Comparison of ENCODE assay signal across 11 cellular contexts in the genomic region with DNA sequence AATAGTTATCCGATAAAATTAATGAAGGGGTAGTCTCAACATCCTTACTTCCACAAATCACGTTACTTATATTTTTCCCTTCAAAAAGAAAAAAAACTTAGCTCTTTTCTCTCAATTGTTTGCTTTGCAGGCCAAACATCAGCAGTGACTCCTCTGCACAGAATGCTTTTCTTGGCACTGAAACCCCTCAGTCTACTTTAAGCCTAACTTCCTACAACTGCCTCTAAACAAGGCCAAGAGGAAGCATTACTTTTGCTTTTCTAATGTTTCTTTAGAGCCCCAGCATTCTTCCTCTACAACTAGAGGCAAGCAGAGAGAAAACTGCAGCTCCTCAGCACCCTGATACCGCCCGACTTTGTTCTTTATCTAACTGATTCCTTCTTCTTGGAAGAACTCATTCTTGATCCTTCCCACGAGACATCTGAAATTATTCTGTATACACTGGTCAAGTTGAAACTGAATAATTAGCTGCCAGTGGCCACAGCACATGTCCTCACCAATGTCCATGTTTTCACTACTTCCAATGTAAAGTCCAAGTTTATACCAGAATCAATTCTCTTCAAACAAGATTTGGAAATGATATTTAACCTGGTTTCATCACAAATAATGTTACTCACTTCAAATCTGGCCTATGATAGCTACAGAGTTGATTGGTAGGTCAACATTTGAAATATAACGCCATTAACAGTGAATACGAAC. TPM values are rescaled to one million over a fixed set of nuclear protein-coding genes. Genes with fewer than 3 reads are reported as not detected.
A peak's percentile ranks its signal among the peaks of the same experiment; 100 is the strongest.
DNase-seq lines count a peak whose midpoint lies in the region; ATAC-seq and TF ChIP-seq lines count a peak whose summit lies in the region.
"Had no signal": no experiment of that assay in that cellular context is flagged by ENCODE, and none has a peak within 500 bp of the region (broad histone marks: within the 10 kb centered on the region; RNA-seq: fewer than 3 reads in every experiment).

No MANE protein-coding gene starts in this region.

- H3K36me3 ChIP-seq in prostate gland, result no peaks in the 10 kb centered on the region

- ATAC-seq in SK-N-SH treated with all-trans-retinoic acid at 6 μM for 48 hours, result peak; percentile 90
- no peak for ATAC-seq in HG03039 (IDR thresholded peaks at IDR 0.05; ENCODE audit: unreplicated experiment)
- no peak for ATAC-seq in HG03571 (IDR thresholded peaks at IDR 0.05; ENCODE audit: unreplicated experiment)
- no peak for ATAC-seq in GM18511 (IDR thresholded peaks at IDR 0.05; ENCODE audit: unreplicated experiment)

- H3K27me3 ChIP-seq in prostate gland (replicated peaks; ENCODE audit: insufficient read depth), result no peaks in the 10 kb centered on the region

- H3K27ac ChIP-seq in prostate gland, result peak overlapping the region; percentile 78 to 86

- no peak for TF ChIP-seq POLR2A in prostate gland (IDR thresholded peaks at IDR 0.05)

- in situ Hi-C loops in Caki2 (cut with HindIII; ENCODE audit: low pct_unique_long_range_greater_than_20kb, low sequenced_read_pairs), result no loop called here

- peaks cover 15% of the 10 kb centered on the region for H3K4me1 ChIP-seq in prostate gland (replicated peaks)

- TF ChIP-seq CTCF in fibroblast of villous mesenchyme (IDR thresholded peaks at IDR 0.05; ENCODE audit: insufficient read depth, low read depth, low read length), result no peak
- no peak for TF ChIP-seq CTCF in prostate gland (IDR thresholded peaks at IDR 0.05)

- intact Hi-C loops in prostate gland (cut with DNase I), result no loop called here

- DNase-seq in Caki2 (ENCODE audit: low read depth) (peak; percentile 85), fibroblast of villous mesenchyme (ENCODE audit: low read depth) (peak; percentile 23), prostate gland (ENCODE audit: low spot score) (peak; percentile 56), T1000 (lab: John Stamatoyannopoulos, UW) (no peak)
- DNase-seq: activated CD4-positive, alpha-beta memory T cell treated with anti-CD3 and anti-CD28 coated beads, Interleukin-2, amount 10 ng/mL, durations not matched to agents 7 days and 5 days; DND-41; stimulated activated CD4-positive, alpha-beta T cell treated with anti-CD3 and anti-CD28 coated beads, Interleukin-12 subunit alpha, Interleukin-12 subunit beta, amount 100 ng/mL, for 4 hours had no signal

- H3K4me3 ChIP-seq in fibroblast of villous mesenchyme (ENCODE audit: low read depth, low read length) (no peak overlapping the region), prostate gland (peak overlapping the region in 1 of 2 donors; percentile 8)

- 18% methylated on average over 7 of the region's 7 CpGs for WGBS in prostate gland

- no peaks in the 10 kb centered on the region for H3K9me3 ChIP-seq in prostate gland

TF ChIP-seq in SK-N-SH treated with all-trans-retinoic acid at 6 μM for 48 hours, 23 proteins besides CTCF, POLR2A, EP300 and RAD21:
- TF ChIP-seq RARB (CRISPR knock-in tag; IDR thresholded peaks at IDR 0.05) (no peak), CSDC2 (CRISPR knock-in tag; IDR thresholded peaks at IDR 0.05) (no peak), BACH2 (CRISPR knock-in tag; IDR thresholded peaks at IDR 0.05; ENCODE audit: borderline replicate concordance) (no peak), ISL1 (CRISPR knock-in tag; IDR thresholded peaks at IDR 0.05) (0 out of 2 replicates have a peak, but pooled peaks have one; percentile 15)

RNA-seq across cellular contexts. Expression of a gene that starts 55.3 kb away (rescaled TPM):
- total RNA-seq in Caki2 (2014; rRNA removed; shearing (Covaris generic); ENCODE audit: low replicate concordance), result 6.3 and 12.3 TPM in 2 replicates
- total RNA-seq in fibroblast of villous mesenchyme (4.8 and 5.2 TPM in 2 replicates), prostate gland (10 to 100 TPM; 47.0 to 61.9 TPM)
